Comparison of ENCODE assay signal across 20 cellular contexts in genomic region chr11:43589601-43590250, GRCh38.
A peak's percentile ranks its signal among the peaks of the same experiment; 100 is the strongest.
DNase-seq lines count a peak whose midpoint lies in the region; FAIRE-seq and TF ChIP-seq lines count a peak whose summit lies in the region.
"Had no signal": no experiment of that assay in that cellular context is flagged by ENCODE, and none has a peak within 500 bp of the region (broad histone marks: within the 10 kb centered on the region; RNA-seq: fewer than 3 reads in every experiment).

No MANE protein-coding gene starts in this region.

- no peaks in the 10 kb centered on the region for H3K79me1 ChIP-seq in mesendoderm (ENCODE audit: low read length)

- H3K4me1 ChIP-seq in esophagus muscularis mucosa (no peaks in the 10 kb centered on the region), mesendoderm (ENCODE audit: control insufficient read depth, low read depth, low read length) (no peaks in the 10 kb centered on the region)
- H3K4me1 ChIP-seq: BLaER1 treated with 17β-estradiol and CSF1 and Interleukin-3, amounts not matched to agents 10 nM and 100 nM had no signal

- H3K18ac ChIP-seq in mesendoderm (ENCODE audit: low read length), result no peak overlapping the region

- no peaks in the 10 kb centered on the region for H3K9me3 ChIP-seq in esophagus muscularis mucosa
- H3K9me3 ChIP-seq: BLaER1 treated with 17β-estradiol and CSF1 and Interleukin-3, amounts not matched to agents 10 nM and 100 nM had no signal

- no peak overlapping the region for H2BK15ac ChIP-seq in mesendoderm (replicated peaks; ENCODE audit: low read depth)

- TF ChIP-seq CTCF in bronchial epithelial cell (IDR thresholded peaks at IDR 0.05; ENCODE audit: insufficient read depth, low read length, severe bottlenecking) (no peak), esophagus muscularis mucosa (IDR thresholded peaks at IDR 0.05) (no peak)

- TF ChIP-seq EP300 in esophagus muscularis mucosa (IDR thresholded peaks at IDR 0.05), result no peak

- H3K56ac ChIP-seq in mesendoderm (ENCODE audit: low read length), result no peak overlapping the region

- H3K4me3 ChIP-seq in bronchial epithelial cell (ENCODE audit: low read depth, low read length), result no peak overlapping the region
- no peak overlapping the region for H3K4me3 ChIP-seq in esophagus muscularis mucosa
- H3K4me3 ChIP-seq in mesendoderm (ENCODE audit: low read length), result no peak overlapping the region
- H3K4me3 ChIP-seq: BLaER1 treated with 17β-estradiol and CSF1 and Interleukin-3, amounts not matched to agents 10 nM and 100 nM; GM23248 had no signal

- H3K27me3 ChIP-seq in bronchial epithelial cell (ENCODE audit: control insufficient read depth, insufficient read depth, low read length) (peaks cover 4% of the 10 kb centered on the region), esophagus muscularis mucosa (peaks cover 0 to 23% (median 0%) of the 10 kb centered on the region in 4 donors), mesendoderm (ENCODE audit: insufficient read depth, low read length, poor library complexity) (peaks cover 1% of the 10 kb centered on the region)

- H2BK120ac ChIP-seq in mesendoderm (ENCODE audit: low read depth, low read length), result no peak overlapping the region

- DNase-seq in ELF-1 (ENCODE audit: low read depth, low spot score) (peak; percentile 37), bronchial epithelial cell (ENCODE audit: low read depth) (peak; percentile 87), esophagus muscularis mucosa (ENCODE audit: extremely low spot score) (peak; percentile 57), mesendoderm (peak; percentile 22), occipital lobe (lab: John Stamatoyannopoulos, UW) (no peak), cardiac septum (ENCODE audit: low spot score) (no peak)
- DNase-seq in activated T-cell treated with anti-CD3 and anti-CD28 coated beads, Interleukin-2, amount 50 U/mL, for 48 hours, result no peak
- DNase-seq: CD8-positive, alpha-beta T cell; DMS 273 treated with DMSO at 0.1 percent for 48 hours; DMS53; DND-41; EL; GM23248; HCEC 1CT; IMR-90 had no signal

- WGBS in esophagus muscularis mucosa, result 78% methylated on average over 5 of the region's 5 CpGs
- no CpG with 5 or more reads among the region's 5 CpGs for WGBS in mesendoderm (ENCODE audit: extremely low coverage, insufficient coverage, low lambda C conversion rate)

- intact Hi-C loops in esophagus muscularis mucosa (cut with DNase I) (no loop called here), cardiac septum (cut with DNase I) (no loop called here)

- no peak overlapping the region for H3K23ac ChIP-seq in mesendoderm (ENCODE audit: low read length)

- no peak overlapping the region for H3K4ac ChIP-seq in mesendoderm (ENCODE audit: low read depth, low read length)

- no peak overlapping the region for H2AK5ac ChIP-seq in mesendoderm (ENCODE audit: low read length)

- no peak overlapping the region for H3K27ac ChIP-seq in esophagus muscularis mucosa (replicated peaks in 1 of 4)
- H3K27ac ChIP-seq in mesendoderm (ENCODE audit: low read depth, low read length), result no peak overlapping the region
- H3K27ac ChIP-seq: BLaER1 treated with 17β-estradiol and CSF1 and Interleukin-3, amounts not matched to agents 10 nM and 100 nM; GM23248 had no signal

- H4K5ac ChIP-seq in mesendoderm (ENCODE audit: low read length), result no peak overlapping the region

- no peak overlapping the region for H3K4me2 ChIP-seq in mesendoderm (ENCODE audit: low read length)
- H3K4me2 ChIP-seq: BLaER1 treated with 17β-estradiol and CSF1 and Interleukin-3, amounts not matched to agents 10 nM and 100 nM had no signal

- no peaks in the 10 kb centered on the region for H3K79me2 ChIP-seq in mesendoderm (ENCODE audit: control insufficient read depth, insufficient read depth, low read length)

- TF ChIP-seq POLR2A in esophagus muscularis mucosa (IDR thresholded peaks at IDR 0.05; ENCODE audit: low read depth), result no peak

- H3K9ac ChIP-seq in mesendoderm (ENCODE audit: low read length), result no peak overlapping the region
- H3K9ac ChIP-seq: BLaER1 treated with 17β-estradiol and CSF1 and Interleukin-3, amounts not matched to agents 10 nM and 100 nM; GM23248 had no signal

- H3K36me3 ChIP-seq in bronchial epithelial cell (ENCODE audit: control insufficient read depth, insufficient read depth, low read length) (no peaks in the 10 kb centered on the region), esophagus muscularis mucosa (no peaks in the 10 kb centered on the region), mesendoderm (ENCODE audit: control insufficient read depth, insufficient read depth, low read length) (no peaks in the 10 kb centered on the region)
- H3K36me3 ChIP-seq: BLaER1 treated with 17β-estradiol and CSF1 and Interleukin-3, amounts not matched to agents 10 nM and 100 nM had no signal

- no peak for FAIRE-seq in bronchial epithelial cell (lab: Jason Lieb, UNC)
- FAIRE-seq: G401.6, GM12891, H54, HTR-8/SVneo had no signal

- no peak overlapping the region for H2BK5ac ChIP-seq in mesendoderm (ENCODE audit: low read length)

- H4K8ac ChIP-seq in mesendoderm (ENCODE audit: low read depth, low read length), result no peak overlapping the region

Comparison
In these comparisons a context has a peak if more than half of its experiments do, and no peak if none do; other contexts are left out.
1. DNase-seq: peak in ELF-1 (single experiment), bronchial epithelial cell (single experiment), esophagus muscularis mucosa (single experiment) and mesendoderm (single experiment); none in occipital lobe (single experiment), cardiac septum (single experiment) and activated T-cell treated with anti-CD3 and anti-CD28 coated beads, Interleukin-2, amount 50 U/mL, for 48 hours (0 of 2).